In genomic region chr6:44312901-44313788, GRCh38 we compare ENCODE assay signal across 8 cellular contexts.
DNase-seq lines count a peak whose midpoint lies in the region; ATAC-seq and TF ChIP-seq lines count a peak whose summit lies in the region.

AARS2 (minus strand) TSS chr6:44313347; CDS start chr6:44313323, 24 bp downstream.

- in situ Hi-C loops in astrocyte of the cerebellum (cut with HindIII; ENCODE audit: low sequenced_read_pairs), result no loop called here

- peak; percentile 99 for TF ChIP-seq CTCF in astrocyte of the cerebellum (IDR thresholded peaks at IDR 0.05; ENCODE audit: low read depth, low read length, missing control alignments)

- H3K4me3 ChIP-seq in astrocyte of the cerebellum (ENCODE audit: low read depth, low read length), result peak within 1 kb of the TSS; percentile 91

- ATAC-seq in HG02970 (IDR thresholded peaks at IDR 0.05; ENCODE audit: low FRiP score, unreplicated experiment), result peak; percentile 85

- DNase-seq in NCI-H1417 (lab: John Stamatoyannopoulos, UW) (peak; percentile 88 to 91 (median 89)), NCI-H1417 treated with DMSO at 0.1 percent for 48 hours (lab: John Stamatoyannopoulos, UW) (no peak), NCI-H1930 (lab: John Stamatoyannopoulos, UW) (peak; percentile 77 to 91), T-helper 22 cell (ENCODE audit: low read depth) (peak; percentile 75), astrocyte of the cerebellum (ENCODE audit: low read depth) (peak; percentile 57), hippocampal formation (lab: John Stamatoyannopoulos, UW) (peak; percentile 73 to 80), retina (peak; percentile 95)
